8 cellular contexts compared by ENCODE assay signal in the genomic region with DNA sequence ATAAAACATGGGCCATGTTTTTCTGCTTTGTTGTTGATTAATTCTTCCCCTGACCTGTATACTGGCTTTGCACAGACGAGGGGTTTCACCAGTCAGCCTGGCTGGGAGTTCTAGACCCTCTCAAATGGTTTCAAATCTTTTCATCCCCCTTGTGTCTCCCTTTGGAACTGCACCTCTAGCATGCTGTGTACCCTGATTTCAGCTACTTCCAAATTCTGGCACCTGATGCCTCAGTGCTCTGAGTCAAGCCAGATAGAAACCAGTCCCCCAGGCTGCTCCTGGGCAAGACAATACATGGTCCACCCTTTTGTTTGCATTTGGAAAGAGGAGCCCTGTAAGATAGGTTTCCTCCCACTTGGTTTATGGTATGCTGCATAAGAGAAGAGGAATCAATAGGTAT.
DNase-seq lines count a peak whose midpoint lies in the region; ATAC-seq and TF ChIP-seq lines count a peak whose summit lies in the region.

No MANE protein-coding gene starts in this region.

- H3K9me3 ChIP-seq in prostate gland = no peaks in the 10 kb centered on the region

- H3K4me3 ChIP-seq in epithelial cell of esophagus (ENCODE audit: low read length) (no peak overlapping the region), prostate gland (no peak overlapping the region)

- TF ChIP-seq CTCF in epithelial cell of esophagus (IDR thresholded peaks at IDR 0.05; ENCODE audit: insufficient read depth, low read depth, low read length, missing control alignments) (peak; percentile 71), prostate gland (IDR thresholded peaks at IDR 0.05) (peak in 3 of 4 experiments; percentile 18 to 39 (median 25))

- TF ChIP-seq POLR2A in prostate gland (IDR thresholded peaks at IDR 0.05) = no peak

- intact Hi-C loops in prostate gland (cut with DNase I) = no loop called here

- WGBS in prostate gland = 68% methylated on average over 1 of the region's 1 CpG

- ATAC-seq in HG03045 (IDR thresholded peaks at IDR 0.05; ENCODE audit: unreplicated experiment) (no peak), GM18498 (IDR thresholded peaks at IDR 0.05; ENCODE audit: unreplicated experiment) (no peak), HG03460 (IDR thresholded peaks at IDR 0.05; ENCODE audit: unreplicated experiment) (no peak)

- peak; percentile 53 to 54 for DNase-seq in SHP77 (lab: John Stamatoyannopoulos, UW)
- no peak for DNase-seq in SHP77 treated with DMSO at 0.1 percent for 48 hours (lab: John Stamatoyannopoulos, UW)
- DNase-seq in NCI-H1048 (lab: John Stamatoyannopoulos, UW) = peak; percentile 12
- peak; percentile 54 for DNase-seq in epithelial cell of esophagus (ENCODE audit: low read depth)
- DNase-seq in prostate gland (ENCODE audit: low spot score) = no peak

- H3K4me1 ChIP-seq in prostate gland (replicated peaks) = no peaks in the 10 kb centered on the region

- no peaks in the 10 kb centered on the region for H3K27me3 ChIP-seq in prostate gland (replicated peaks; ENCODE audit: insufficient read depth)

- no peaks in the 10 kb centered on the region for H3K36me3 ChIP-seq in prostate gland

- no peak overlapping the region for H3K27ac ChIP-seq in prostate gland

Comparison
In these comparisons a context has a peak if more than half of its experiments do, and no peak if none do; other contexts are left out.
1. DNase-seq: peak in SHP77 (2 of 2), NCI-H1048 (single experiment) and epithelial cell of esophagus (single experiment); none in SHP77 treated with DMSO at 0.1 percent for 48 hours (single experiment) and prostate gland (single experiment).